In the genomic region with DNA sequence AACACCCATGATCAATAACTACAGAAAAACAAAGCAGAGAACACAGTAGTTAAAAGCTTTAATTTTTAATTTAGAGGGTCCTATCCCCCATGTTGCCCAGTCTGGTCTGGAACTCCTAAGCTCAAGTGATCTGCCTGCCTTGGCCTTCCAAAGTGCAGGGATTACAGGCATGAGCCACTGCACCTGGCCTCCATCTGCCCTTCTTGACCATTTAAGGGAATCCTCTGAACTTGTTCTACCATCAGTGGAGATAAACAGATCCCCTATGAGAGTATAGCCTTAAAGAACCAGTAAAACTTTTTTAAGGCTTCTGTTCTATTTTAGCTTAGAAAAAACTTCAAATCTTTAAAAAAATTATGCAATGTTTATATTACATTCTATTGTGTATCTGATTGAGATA, we compare ENCODE assay signal across 22 cellular contexts.
"Had no signal": no experiment of that assay in that cellular context is flagged by ENCODE, and none has a peak within 500 bp of the region (broad histone marks: within the 10 kb centered on the region; RNA-seq: fewer than 3 reads in every experiment).

No MANE protein-coding gene starts in this region.

- H3K4me3 ChIP-seq: cardiac muscle cell had no signal

- H3K36me3 ChIP-seq: brain microvascular endothelial cell, cardiac muscle cell had no signal

- H3K27ac ChIP-seq: brain microvascular endothelial cell, cardiac muscle cell, VCaP had no signal

- H3K4me1 Mint-ChIP-seq: activated T-helper 17 cell treated with anti-CD3 and anti-CD28 coated beads, Interleukin-2, amount 50 U/mL, for 72 hours had no signal

- H3K9ac ChIP-seq: SK-N-SH had no signal

- H3K27ac Mint-ChIP-seq: activated CD4-positive, alpha-beta memory T cell treated with anti-CD3 and anti-CD28 coated beads, Interleukin-2, amount 10 ng/mL, durations not matched to agents 7 days and 5 days; activated CD4-positive, alpha-beta T cell treated with anti-CD3 and anti-CD28 coated beads for 36 hours; activated naive CD4-positive, alpha-beta T cell treated with anti-CD3 and anti-CD28 coated beads for 36 hours; activated naive CD8-positive, alpha-beta T cell; activated T-helper 17 cell treated with anti-CD3 and anti-CD28 coated beads, Interleukin-2, amount 50 U/mL, for 72 hours had no signal

- H3K9me3 Mint-ChIP-seq: activated CD4-positive, alpha-beta memory T cell treated with anti-CD3 and anti-CD28 coated beads, Interleukin-2, amount 10 ng/mL, durations not matched to agents 7 days and 5 days; activated naive CD4-positive, alpha-beta T cell treated with anti-CD3 and anti-CD28 coated beads for 36 hours; activated T-helper 17 cell treated with anti-CD3 and anti-CD28 coated beads, Interleukin-2, amount 50 U/mL, for 72 hours had no signal

- DNase-seq: activated CD4-positive, alpha-beta memory T cell treated with anti-CD3 and anti-CD28 coated beads, Interleukin-2, amount 10 ng/mL, durations not matched to agents 7 days and 5 days; activated CD4-positive, alpha-beta T cell treated with anti-CD3 and anti-CD28 coated beads for 36 hours; activated CD4-positive, alpha-beta T cell treated with anti-CD3 and anti-CD28 coated beads, Interleukin-2, amount 50 U/mL, for 1 hour; activated gamma-delta T cell; activated naive CD4-positive, alpha-beta T cell treated with anti-CD3 and anti-CD28 coated beads for 36 hours; activated T-cell treated with anti-CD3 and anti-CD28 coated beads for 4 hours; activated T-cell treated with anti-CD3 and anti-CD28 coated beads, Interleukin-2, amount 50 U/mL, for 48 hours; brain microvascular endothelial cell; Kasumi-1; KBM-7; NCI-H1048; NCI-H187; NCI-H2081; NCI-H526 treated with DMSO at 0.1 percent for 48 hours; OCI-M1; RPMI8226; SK-N-SH; T-helper 1 cell had no signal

- H3K4me3 Mint-ChIP-seq: activated CD4-positive, alpha-beta memory T cell treated with anti-CD3 and anti-CD28 coated beads, Interleukin-2, amount 10 ng/mL, durations not matched to agents 7 days and 5 days; activated CD4-positive, alpha-beta T cell treated with anti-CD3 and anti-CD28 coated beads for 36 hours; activated naive CD4-positive, alpha-beta T cell treated with anti-CD3 and anti-CD28 coated beads for 36 hours; activated naive CD8-positive, alpha-beta T cell; activated T-helper 17 cell treated with anti-CD3 and anti-CD28 coated beads, Interleukin-2, amount 50 U/mL, for 72 hours had no signal

- H3K27me3 ChIP-seq: cardiac muscle cell had no signal

- H3K9me2 ChIP-seq: SK-N-SH had no signal

- H3K4me2 ChIP-seq: SK-N-SH had no signal

- H3K9me3 ChIP-seq: SK-N-SH had no signal
